In genomic region chr17:28880572-28880945, GRCh38 we compare ENCODE assay signal across 18 cellular contexts. TPM values are rescaled to one million over a fixed set of nuclear protein-coding genes. Genes with fewer than 3 reads are reported as not detected.
A peak's percentile ranks its signal among the peaks of the same experiment; 100 is the strongest.
DNase-seq lines count a peak whose midpoint lies in the region; ATAC-seq, FAIRE-seq and TF ChIP-seq lines count a peak whose summit lies in the region.
"Had no signal": no experiment of that assay in that cellular context is flagged by ENCODE, and none has a peak within 500 bp of the region (broad histone marks: within the 10 kb centered on the region; RNA-seq: fewer than 3 reads in every experiment).

No MANE protein-coding gene starts in this region.

- H3K9me3 ChIP-seq in CD8-positive, alpha-beta T cell (ENCODE audit: low read length), result no peaks in the 10 kb centered on the region
- H3K9me3 ChIP-seq in K562 (replicated peaks; ENCODE audit: control insufficient read depth, insufficient read depth, low read depth, low read length) (peaks cover 3% of the 10 kb centered on the region), lower lobe of right lung (no peaks in the 10 kb centered on the region)
- H3K9me3 ChIP-seq: BE2C, Caco-2 had no signal

- no peaks in the 10 kb centered on the region for H3K27me3 Mint-ChIP-seq in CD8-positive, alpha-beta T cell (ENCODE audit: low read depth)
- H3K27me3 Mint-ChIP-seq: CD4-positive, CD25-positive, alpha-beta regulatory T cell had no signal

- H3K79me2 ChIP-seq in K562 (ENCODE audit: control insufficient read depth, insufficient read depth, low read length), result no peaks in the 10 kb centered on the region

- H3K27me3 ChIP-seq in CD8-positive, alpha-beta T cell (ENCODE audit: insufficient read depth, low read length), result no peaks in the 10 kb centered on the region
- H3K27me3 ChIP-seq in K562 (ENCODE audit: control insufficient read depth in 2 of 2, insufficient read depth in 2 of 2, low read length in 2 of 2) (no peaks in the 10 kb centered on the region), lower lobe of right lung (ENCODE audit: low read depth) (no peaks in the 10 kb centered on the region), dorsolateral prefrontal cortex (no peaks in the 10 kb centered on the region)
- H3K27me3 ChIP-seq: BE2C had no signal

- peaks cover 63% of the 10 kb centered on the region for H3K36me3 ChIP-seq in CD8-positive, alpha-beta T cell (ENCODE audit: insufficient read depth, low read length)
- H3K36me3 ChIP-seq in K562 (ENCODE audit: control insufficient read depth, insufficient read depth, low read length), result peaks cover 71% of the 10 kb centered on the region
- peaks cover 79% of the 10 kb centered on the region for H3K36me3 ChIP-seq in lower lobe of right lung
- H3K36me3 ChIP-seq: BE2C had no signal

- H3K9me1 ChIP-seq in K562 (ENCODE audit: control insufficient read depth, insufficient read depth, low read length), result no peaks in the 10 kb centered on the region

- no peak overlapping the region for H3K4me3 Mint-ChIP-seq in CD8-positive, alpha-beta T cell
- H3K4me3 Mint-ChIP-seq: CD4-positive, CD25-positive, alpha-beta regulatory T cell had no signal

- peak overlapping the region in 1 of 2 experiments; percentile 86; a peak in 2 of 4 replicates for H3K9ac ChIP-seq in K562 (ENCODE audit: insufficient read depth in 1 of 2, low read depth in 2 of 2, low read length in 2 of 2)

- TF ChIP-seq EP300 in K562 (IDR thresholded peaks at IDR 0.05; ENCODE audit: low read length), result no peak

- no peaks in the 10 kb centered on the region for H3K4me1 ChIP-seq in CD8-positive, alpha-beta T cell (ENCODE audit: insufficient read depth, low read length)
- peaks cover 19 to 40% of the 10 kb centered on the region in 2 experiments; a peak in 4 of 5 replicates for H3K4me1 ChIP-seq in K562 (replicated peaks in 1 of 2; ENCODE audit: control insufficient read depth in 2 of 2, insufficient read depth in 2 of 2, low read length in 2 of 2)
- H3K4me1 ChIP-seq in lower lobe of right lung, result no peaks in the 10 kb centered on the region
- H3K4me1 ChIP-seq: BE2C had no signal

- H3K36me3 Mint-ChIP-seq in CD8-positive, alpha-beta T cell, result peaks cover 77% of the 10 kb centered on the region

- H3K4me1 Mint-ChIP-seq in CD8-positive, alpha-beta T cell (ENCODE audit: low read depth), result peaks cover 7% of the 10 kb centered on the region

- in situ Hi-C loops in K562 (cut with MboI), result no loop called here

- no peak for DNase-seq in CD8-positive, alpha-beta T cell
- DNase-seq in RWPE1 (ENCODE audit: low spot score) (no peak), K562 (ENCODE audit: extremely low read depth in 1 of 4, low spot score in 3 of 4) (no peak), lower lobe of right lung (peak; percentile 35), hypothalamus (lab: John Stamatoyannopoulos, UW) (no peak), dorsolateral prefrontal cortex (no peak), NCI-H2227 treated with DMSO at 0.1 percent for 48 hours (lab: John Stamatoyannopoulos, UW) (no peak), HT-29 (ENCODE audit: low spot score) (no peak)
- DNase-seq: ACHN; BE2C; C1 segment of cervical spinal cord; Caco-2; CD4-positive, CD25-positive, alpha-beta regulatory T cell; GDM1; H9 had no signal

- intact Hi-C loops in CD8-positive, alpha-beta T cell (cut with DNase I, micrococcal nuclease), result no loop called here
- intact Hi-C loops in K562 (cut with micrococcal nuclease) (no loop called here), lower lobe of right lung (cut with DNase I) (no loop called here), dorsolateral prefrontal cortex (cut with DNase I) (no loop called here)

- TF ChIP-seq CTCF in CD8-positive, alpha-beta T cell (IDR thresholded peaks at IDR 0.05), result no peak
- no peak for TF ChIP-seq CTCF in RWPE1 (conservative IDR thresholded peaks at IDR 0.05; ENCODE audit: low read depth)
- no peak for TF ChIP-seq CTCF in K562 (IDR thresholded peaks at IDR 0.05 in 2 of 3, conservative IDR thresholded peaks at IDR 0.05 in 1 of 3; ENCODE audit: insufficient read depth in 2 of 3, low read depth in 1 of 3, low read length in 3 of 3)
- no peak for TF ChIP-seq CTCF in lower lobe of right lung (IDR thresholded peaks at IDR 0.05)
- no peak for TF ChIP-seq CTCF in dorsolateral prefrontal cortex (IDR thresholded peaks at IDR 0.05 in 54 of 56, conservative IDR thresholded peaks at IDR 0.05 in 2 of 56; ENCODE audit: low read depth in 1 of 56, partially characterized antibody in 56 of 56)

- no peak for ATAC-seq in CD8-positive, alpha-beta T cell
- no peak for ATAC-seq in K562
- ATAC-seq in lower lobe of right lung, result no peak

- H3K27ac Mint-ChIP-seq in CD8-positive, alpha-beta T cell, result peak overlapping the region; percentile 37
- H3K27ac Mint-ChIP-seq: H9 had no signal

- H3K9me3 Mint-ChIP-seq in CD8-positive, alpha-beta T cell, result no peaks in the 10 kb centered on the region
- H3K9me3 Mint-ChIP-seq: CD4-positive, CD25-positive, alpha-beta regulatory T cell had no signal

- no peak for FAIRE-seq in K562 (lab: Jason Lieb, UNC)
- FAIRE-seq: A204.1, D721Med, H1 had no signal

- no peak overlapping the region for H3K4me3 ChIP-seq in CD8-positive, alpha-beta T cell (ENCODE audit: low read depth, low read length)
- H3K4me3 ChIP-seq in K562, result no peak overlapping the region
- H3K4me3 ChIP-seq in lower lobe of right lung, result no peak overlapping the region
- no peak overlapping the region for H3K4me3 ChIP-seq in dorsolateral prefrontal cortex

- no TSS peak for BruUV-seq in K562 (replicated peaks; lab: Mats Ljungman, UMichigan)

- H3K27ac ChIP-seq in CD8-positive, alpha-beta T cell (ENCODE audit: low read depth, low read length), result no peak overlapping the region
- H3K27ac ChIP-seq in RWPE1 (peak overlapping the region; percentile 54), K562 (ENCODE audit: extremely low read depth, low read depth, low read length) (peak overlapping the region; percentile 4; the same call in 1 of the 3 replicates), lower lobe of right lung (no peak overlapping the region), dorsolateral prefrontal cortex (no peak overlapping the region)

- no peaks in the 10 kb centered on the region for H4K20me1 ChIP-seq in K562 (replicated peaks; ENCODE audit: control insufficient read depth, insufficient read depth, low read length)

- POLR2A ChIA-PET in CD8-positive, alpha-beta T cell (lab: Charles Lee), result interaction anchor here (1.0 kb wide), 1 partner anchor 10 kb away, joined by 3 read pairs; no protein-coding TSS in a partner anchor
- POLR2A ChIA-PET in RWPE1 (lab: Yijun Ruan, JAX; ENCODE audit: low non-redundant PET), result no interaction called here
- POLR2A ChIA-PET in K562 (lab: Yijun Ruan, JAX), result interaction anchor here (0.6 to 4.3 kb wide), 2 partner anchors 9 to 154 kb away, joined by 3 to 29 read pairs; partner anchors contain the start of gene TLCD1

- no peak for TF ChIP-seq RAD21 in K562 (CRISPR knock-in tag; conservative IDR thresholded peaks at IDR 0.05 in 1 of 2, IDR thresholded peaks at IDR 0.05 in 1 of 2)

- WGBS in K562 (ENCODE audit: insufficient coverage, low coverage, missing lambda C conversion rate), result 76% methylated on average over 9 of the region's 10 CpGs

- CTCF ChIA-PET in CD8-positive, alpha-beta T cell (lab: Charles Lee), result no interaction called here
- CTCF ChIA-PET in RWPE1 (lab: Yijun Ruan, JAX) (no interaction called here), K562 (lab: Yijun Ruan, JAX; ENCODE audit: low intra/inter-chr PET ratio) (no interaction called here)

- H2AFZ ChIP-seq in K562 (ENCODE audit: low read depth, low read length), result no peak overlapping the region

- TF ChIP-seq POLR2A in K562 (conservative IDR thresholded peaks at IDR 0.05), result no peak

- peak overlapping the region; percentile 38; the same call in 1 of the 2 replicates for H3K4me2 ChIP-seq in K562 (ENCODE audit: insufficient read depth, low read length)

RNA-seq across cellular contexts. Expression of gene FLOT2, which starts 17.0 kb away (rescaled TPM):
- 10 to 100 TPM; 69.7 to 71.6 TPM for total RNA-seq in CD8-positive, alpha-beta T cell
- total RNA-seq in K562 (2011; cell fraction: chromatin; rRNA removed; ENCODE audit: low replicate concordance), result 71.3 and 104 TPM in 2 replicates
- 66.8 and 70.7 TPM in 2 replicates for total RNA-seq in K562 (2011; cell fraction: nucleolus; rRNA removed)
- total RNA-seq in K562 (2011; cell fraction: nucleoplasm; rRNA removed), result 69.2 and 74.4 TPM in 2 replicates
- total RNA-seq in K562 (2014; rRNA removed) (41.7 and 47.7 TPM in 2 replicates), K562 (2014; rRNA removed; fragmentation: Illumina TruSeq; extraction: Trizol) (22.8 and 28.5 TPM in 2 replicates), K562 (2015; rRNA removed; fragmentation: Illumina TruSeq; extraction: Trizol) (38.1 and 40.6 TPM in 2 replicates), K562 (2021) (138 and 143 TPM in 2 replicates), lower lobe of right lung (170 TPM), dorsolateral prefrontal cortex (100 to 1,000 TPM in 84 of 120 experiments, 10 to 100 TPM in 36; 50.7 to 182 (median 108) TPM)
- polyA plus RNA-seq in K562 (2011; rRNA removed) (90.8 and 99.7 TPM in 2 replicates), K562 (2014; fragmentation: Illumina TruSeq; extraction: Trizol) (87.8 and 95.5 TPM in 2 replicates), K562 (2014; fragmentation: Nextera tagmentation; extraction: Ambion mirVana) (10 to 100 TPM; 17.5 to 30.1 TPM), K562 (2014; rRNA removed) (72.2 and 72.7 TPM in 2 replicates)
- polyA plus RNA-seq in K562 (2011; cell fraction: cytosol; rRNA removed), result 118 and 151 TPM in 2 replicates
- 86.5 and 110 TPM in 2 replicates for polyA plus RNA-seq in K562 (2011; cell fraction: nucleus; rRNA removed)
- 106 and 168 TPM in 2 replicates for polyA plus RNA-seq in K562 (2012)
- polyA minus RNA-seq in K562 (2011; rRNA and poly(A)+ RNA removed), result 114 and 143 TPM in 2 replicates
- polyA minus RNA-seq in K562 (2011; cell fraction: cytosol; rRNA and poly(A)+ RNA removed), result 86.6 and 88.6 TPM in 2 replicates
- 16.2 and 18.3 TPM in 2 replicates for polyA minus RNA-seq in K562 (2011; cell fraction: nucleus; rRNA and poly(A)+ RNA removed)
- 49.7 and 55.6 TPM in 2 replicates for total RNA-seq in HT-29 (2014; rRNA removed; shearing (Covaris generic))

RNA-seq across cellular contexts. Expression of gene DHRS13, which starts 22.3 kb away (rescaled TPM):
- 10 to 100 TPM; 27.3 to 30.9 TPM for total RNA-seq in CD8-positive, alpha-beta T cell
- 64.4 and 82.9 TPM in 2 replicates for total RNA-seq in K562 (2011; cell fraction: chromatin; rRNA removed; ENCODE audit: low replicate concordance)
- 76.9 and 79.7 TPM in 2 replicates for total RNA-seq in K562 (2011; cell fraction: nucleolus; rRNA removed)
- 79.7 and 82.1 TPM in 2 replicates for total RNA-seq in K562 (2011; cell fraction: nucleoplasm; rRNA removed)
- total RNA-seq in K562 (2014; rRNA removed) (52.3 and 56.7 TPM in 2 replicates), K562 (2014; rRNA removed; fragmentation: Illumina TruSeq; extraction: Trizol) (21.5 and 25.2 TPM in 2 replicates), K562 (2015; rRNA removed; fragmentation: Illumina TruSeq; extraction: Trizol) (31.2 and 33.5 TPM in 2 replicates), K562 (2021) (39.5 and 42.4 TPM in 2 replicates), lower lobe of right lung (10.6 TPM), dorsolateral prefrontal cortex (10 to 100 TPM in 61 of 120 experiments, 1 to 10 TPM in 59; 5.9 to 22.5 (median 10.1) TPM)
- polyA plus RNA-seq in K562 (2011; rRNA removed) (26.9 and 36.3 TPM in 2 replicates), K562 (2014; fragmentation: Illumina TruSeq; extraction: Trizol) (30.2 and 32.3 TPM in 2 replicates), K562 (2014; fragmentation: Nextera tagmentation; extraction: Ambion mirVana) (under 1 TPM in 1 of 2 experiments, not detected in 1; 0.32 TPM), K562 (2014; rRNA removed) (44.9 and 53.3 TPM in 2 replicates)
- polyA plus RNA-seq in K562 (2011; cell fraction: cytosol; rRNA removed), result 40.5 and 70.4 TPM in 2 replicates
- polyA plus RNA-seq in K562 (2011; cell fraction: nucleus; rRNA removed), result 24.6 and 32.8 TPM in 2 replicates
- polyA plus RNA-seq in K562 (2012), result 19.4 and 24.0 TPM in 2 replicates
- polyA minus RNA-seq in K562 (2011; rRNA and poly(A)+ RNA removed), result 25.0 and 26.0 TPM in 2 replicates
- 14.7 and 20.7 TPM in 2 replicates for polyA minus RNA-seq in K562 (2011; cell fraction: cytosol; rRNA and poly(A)+ RNA removed)
- 16.6 and 16.9 TPM in 2 replicates for polyA minus RNA-seq in K562 (2011; cell fraction: nucleus; rRNA and poly(A)+ RNA removed)
- total RNA-seq in HT-29 (2014; rRNA removed; shearing (Covaris generic)), result 15.2 and 17.6 TPM in 2 replicates

RNA-seq across cellular contexts. Expression of gene ERAL1, which starts 25.7 kb away (rescaled TPM):
- total RNA-seq in CD8-positive, alpha-beta T cell, result 10 to 100 TPM; 20.0 to 21.2 TPM
- total RNA-seq in K562 (2011; cell fraction: chromatin; rRNA removed; ENCODE audit: low replicate concordance), result 47.5 and 136 TPM in 2 replicates
- total RNA-seq in K562 (2011; cell fraction: nucleolus; rRNA removed), result 90.7 and 91.3 TPM in 2 replicates
- total RNA-seq in K562 (2011; cell fraction: nucleoplasm; rRNA removed), result 66.9 and 68.4 TPM in 2 replicates
- total RNA-seq in K562 (2014; rRNA removed) (65.2 and 82.2 TPM in 2 replicates), K562 (2014; rRNA removed; fragmentation: Illumina TruSeq; extraction: Trizol) (35.9 and 37.5 TPM in 2 replicates), K562 (2015; rRNA removed; fragmentation: Illumina TruSeq; extraction: Trizol) (42.2 and 44.8 TPM in 2 replicates), K562 (2021) (97.5 and 98.3 TPM in 2 replicates), lower lobe of right lung (26.1 TPM), dorsolateral prefrontal cortex (10 to 100 TPM; 32.0 to 63.5 (median 45.6) TPM)
- polyA plus RNA-seq in K562 (2011; rRNA removed) (123 and 132 TPM in 2 replicates), K562 (2014; fragmentation: Illumina TruSeq; extraction: Trizol) (143 and 149 TPM in 2 replicates), K562 (2014; fragmentation: Nextera tagmentation; extraction: Ambion mirVana) (100 to 1,000 TPM; 306 to 351 TPM), K562 (2014; rRNA removed) (106 and 135 TPM in 2 replicates)
- polyA plus RNA-seq in K562 (2011; cell fraction: cytosol; rRNA removed), result 145 and 255 TPM in 2 replicates
- 106 and 137 TPM in 2 replicates for polyA plus RNA-seq in K562 (2011; cell fraction: nucleus; rRNA removed)
- polyA plus RNA-seq in K562 (2012), result 90.4 and 103 TPM in 2 replicates
- polyA minus RNA-seq in K562 (2011; rRNA and poly(A)+ RNA removed), result 74.6 and 135 TPM in 2 replicates
- 72.4 and 111 TPM in 2 replicates for polyA minus RNA-seq in K562 (2011; cell fraction: cytosol; rRNA and poly(A)+ RNA removed)
- 45.1 and 67.7 TPM in 2 replicates for polyA minus RNA-seq in K562 (2011; cell fraction: nucleus; rRNA and poly(A)+ RNA removed)
- total RNA-seq in HT-29 (2014; rRNA removed; shearing (Covaris generic)), result 29.1 and 33.0 TPM in 2 replicates

RNA-seq across cellular contexts. Expression of gene FAM222B, which starts 38.0 kb away (rescaled TPM):
- total RNA-seq in CD8-positive, alpha-beta T cell, result 10 to 100 TPM; 20.2 to 20.6 TPM
- 115 and 118 TPM in 2 replicates for total RNA-seq in K562 (2011; cell fraction: chromatin; rRNA removed; ENCODE audit: low replicate concordance)
- 34.0 and 45.9 TPM in 2 replicates for total RNA-seq in K562 (2011; cell fraction: nucleolus; rRNA removed)
- total RNA-seq in K562 (2011; cell fraction: nucleoplasm; rRNA removed), result 86.2 and 134 TPM in 2 replicates
- total RNA-seq in K562 (2014; rRNA removed) (7.4 and 14.0 TPM in 2 replicates), K562 (2014; rRNA removed; fragmentation: Illumina TruSeq; extraction: Trizol) (7.5 and 8.5 TPM in 2 replicates), K562 (2015; rRNA removed; fragmentation: Illumina TruSeq; extraction: Trizol) (8.5 TPM in 2 replicates), K562 (2021) (31.1 and 32.9 TPM in 2 replicates), lower lobe of right lung (21.7 TPM), dorsolateral prefrontal cortex (10 to 100 TPM; 17.4 to 36.2 (median 25.3) TPM)
- polyA plus RNA-seq in K562 (2011; rRNA removed) (7.3 and 8.3 TPM in 2 replicates), K562 (2014; fragmentation: Illumina TruSeq; extraction: Trizol) (34.5 and 34.6 TPM in 2 replicates), K562 (2014; fragmentation: Nextera tagmentation; extraction: Ambion mirVana) (1 to 10 TPM; 4.0 to 6.7 TPM), K562 (2014; rRNA removed) (10.9 TPM in 2 replicates)
- polyA plus RNA-seq in K562 (2011; cell fraction: cytosol; rRNA removed), result 11.9 and 18.3 TPM in 2 replicates
- polyA plus RNA-seq in K562 (2011; cell fraction: nucleus; rRNA removed), result 10.0 and 18.6 TPM in 2 replicates
- polyA plus RNA-seq in K562 (2012), result 21.1 and 26.3 TPM in 2 replicates
- polyA minus RNA-seq in K562 (2011; rRNA and poly(A)+ RNA removed), result 17.9 and 18.4 TPM in 2 replicates
- 20.8 and 24.7 TPM in 2 replicates for polyA minus RNA-seq in K562 (2011; cell fraction: cytosol; rRNA and poly(A)+ RNA removed)
- polyA minus RNA-seq in K562 (2011; cell fraction: nucleus; rRNA and poly(A)+ RNA removed), result 7.1 and 7.9 TPM in 2 replicates
- total RNA-seq in HT-29 (2014; rRNA removed; shearing (Covaris generic)), result 9.5 and 13.0 TPM in 2 replicates

Comparison
In these comparisons a context has a peak if more than half of its experiments do, and no peak if none do; other contexts are left out.
1. H3K27ac ChIP-seq: peak in RWPE1 (single experiment) and K562 (single experiment); none in CD8-positive, alpha-beta T cell (single experiment), lower lobe of right lung (single experiment) and dorsolateral prefrontal cortex (0 of 59).